7 cellular contexts compared by ENCODE assay signal in the genomic region with DNA sequence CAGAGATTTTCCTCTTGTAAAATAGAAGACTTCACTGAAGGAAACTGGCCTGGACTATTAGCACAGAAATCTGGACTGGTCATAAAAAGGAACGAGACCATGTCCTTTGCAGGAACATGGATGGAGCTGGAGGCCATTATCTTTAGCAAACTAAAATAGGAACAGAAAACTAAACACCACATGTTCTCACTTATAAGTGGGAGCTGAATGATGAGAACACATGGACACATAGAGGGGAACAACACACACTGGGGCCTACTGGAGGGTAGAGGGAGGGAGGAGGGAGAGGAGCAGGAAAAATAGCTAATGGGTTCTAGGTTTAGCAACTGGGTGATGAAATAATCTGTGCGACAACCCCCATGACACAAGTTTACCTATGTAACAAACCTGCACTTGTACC. TPM values are rescaled to one million over a fixed set of nuclear protein-coding genes. Genes with fewer than 3 reads are reported as not detected.
DNase-seq lines count a peak whose midpoint lies in the region; ATAC-seq and TF ChIP-seq lines count a peak whose summit lies in the region.
"Not testable (repeated sequence)": the region's sequence is repeated elsewhere in the genome, so short reads cannot be mapped to it uniquely, and the experiment has no call there.

No MANE protein-coding gene starts in this region.

- H3K36me3 ChIP-seq in GM23248 (ENCODE audit: low read depth); heart left ventricle; smooth muscle cell (ENCODE audit: low read depth): not testable (repeated sequence)

- peaks cover 33% of the 10 kb centered on the region for H3K4me1 Mint-ChIP-seq in T-helper 1 cell treated with Interleukin-12 subunit alpha and Interleukin-12 subunit beta and Interleukin-4 antibody, amounts not matched to agents 30 μg/mL and 1 μg/mL, for 36 hours (ENCODE audit: low read depth)
- H3K4me1 Mint-ChIP-seq in activated T-helper 2 cell treated with anti-CD3 and anti-CD28 coated beads, Interferon-gamma antibody, Interleukin-2, Interleukin-4, amounts not matched to agents 10 μg/mL and 5 μg/mL and 100 μg/mL, durations not matched to agents 14 hours and 24 hours and 36 hours (ENCODE audit: low read depth), result peaks cover 45% of the 10 kb centered on the region
- peaks cover 19% of the 10 kb centered on the region for H3K4me1 Mint-ChIP-seq in chondrocyte (ENCODE audit: low read depth)
- H3K4me1 Mint-ChIP-seq in mesothelial cell of epicardium, result peaks cover 13% of the 10 kb centered on the region

- peak overlapping the region; percentile 75 for H3K9ac ChIP-seq in GM23248
- peak overlapping the region; percentile 68 for H3K9ac ChIP-seq in smooth muscle cell (ENCODE audit: low read depth)

- not testable (repeated sequence) for H3K4me3 ChIP-seq in GM23248, heart left ventricle, smooth muscle cell

- H3K4me2 ChIP-seq in GM23248 (ENCODE audit: unreplicated experiment) (peak overlapping the region; percentile 70), smooth muscle cell (peak overlapping the region; percentile 45)

- H3K79me2 ChIP-seq in GM23248 (ENCODE audit: insufficient read depth), result peaks cover 22% of the 10 kb centered on the region
- not testable (repeated sequence) for H3K79me2 ChIP-seq in smooth muscle cell (ENCODE audit: low read depth)

- H3K9me3 Mint-ChIP-seq in T-helper 1 cell treated with Interleukin-12 subunit alpha and Interleukin-12 subunit beta and Interleukin-4 antibody, amounts not matched to agents 30 μg/mL and 1 μg/mL, for 36 hours; activated T-helper 2 cell treated with anti-CD3 and anti-CD28 coated beads, Interferon-gamma antibody, Interleukin-2, Interleukin-4, amounts not matched to agents 10 μg/mL and 5 μg/mL and 100 μg/mL, durations not matched to agents 14 hours and 24 hours and 36 hours; chondrocyte (ENCODE audit: low read depth); mesothelial cell of epicardium: not testable (repeated sequence)

- peaks cover 17% of the 10 kb centered on the region for H3F3A ChIP-seq in GM23248 (ENCODE audit: insufficient read depth)
- H3F3A ChIP-seq in smooth muscle cell (ENCODE audit: low read depth), result not testable (repeated sequence)

- H3K4me3 Mint-ChIP-seq in T-helper 1 cell treated with Interleukin-12 subunit alpha and Interleukin-12 subunit beta and Interleukin-4 antibody, amounts not matched to agents 30 μg/mL and 1 μg/mL, for 36 hours; chondrocyte (ENCODE audit: unreplicated experiment); mesothelial cell of epicardium: not testable (repeated sequence)
- H3K4me3 Mint-ChIP-seq in activated T-helper 2 cell treated with anti-CD3 and anti-CD28 coated beads, Interferon-gamma antibody, Interleukin-2, Interleukin-4, amounts not matched to agents 10 μg/mL and 5 μg/mL and 100 μg/mL, durations not matched to agents 14 hours and 24 hours and 36 hours (ENCODE audit: low read depth), result peak overlapping the region; percentile 34

- not testable (repeated sequence) for TF ChIP-seq CTCF in chondrocyte (IDR thresholded peaks at IDR 0.05); heart left ventricle (IDR thresholded peaks at IDR 0.05); mesothelial cell of epicardium (IDR thresholded peaks at IDR 0.05; ENCODE audit: unreplicated experiment); smooth muscle cell (IDR thresholded peaks at IDR 0.05; ENCODE audit: borderline replicate concordance, insufficient read depth, poor library complexity, severe bottlenecking)

- DNase-seq in GM23248; activated T-helper 2 cell treated with anti-CD3 and anti-CD28 coated beads, Interferon-gamma antibody, Interleukin-2, Interleukin-4, amounts not matched to agents 10 μg/mL and 5 μg/mL and 100 μg/mL, durations not matched to agents 14 hours and 24 hours and 36 hours (ENCODE audit: low spot score); chondrocyte (ENCODE audit: low spot score); heart left ventricle; mesothelial cell of epicardium (ENCODE audit: low spot score in 2 of 2, unreplicated experiment in 2 of 2); smooth muscle cell (lab: John Stamatoyannopoulos, UW; ENCODE audit: unreplicated experiment): not testable (repeated sequence)

- not testable (repeated sequence) for H3K9me2 ChIP-seq in GM23248 (ENCODE audit: insufficient read depth)

- H3K4me1 ChIP-seq in GM23248 (ENCODE audit: insufficient read depth), result peaks cover 18% of the 10 kb centered on the region
- H3K4me1 ChIP-seq in heart left ventricle, result peaks cover 0 to 27% (median 5%) of the 10 kb centered on the region in 12 donors
- H3K4me1 ChIP-seq in smooth muscle cell (ENCODE audit: low read depth), result not testable (repeated sequence)

- H3K9me3 ChIP-seq in GM23248 (ENCODE audit: low read depth); heart left ventricle; smooth muscle cell (replicated peaks; ENCODE audit: low read depth): not testable (repeated sequence)

- H2AFZ ChIP-seq in GM23248, result peak overlapping the region; percentile 40; the same call in 1 of the 2 replicates
- H2AFZ ChIP-seq in smooth muscle cell (ENCODE audit: low read depth), result not testable (repeated sequence)

- H3K27ac ChIP-seq in GM23248 (peak overlapping the region; percentile 95), heart left ventricle (peak overlapping the region; percentile 38 to 70 (median 64)), smooth muscle cell (ENCODE audit: low read depth) (peak overlapping the region; percentile 91)

- H3K27me3 Mint-ChIP-seq in T-helper 1 cell treated with Interleukin-12 subunit alpha and Interleukin-12 subunit beta and Interleukin-4 antibody, amounts not matched to agents 30 μg/mL and 1 μg/mL, for 36 hours (ENCODE audit: low read depth); activated T-helper 2 cell treated with anti-CD3 and anti-CD28 coated beads, Interferon-gamma antibody, Interleukin-2, Interleukin-4, amounts not matched to agents 10 μg/mL and 5 μg/mL and 100 μg/mL, durations not matched to agents 14 hours and 24 hours and 36 hours (ENCODE audit: low read depth); chondrocyte (ENCODE audit: low read depth); mesothelial cell of epicardium (ENCODE audit: low read depth): not testable (repeated sequence)

- TF ChIP-seq POLR2A in heart left ventricle (IDR thresholded peaks at IDR 0.05), result not testable (repeated sequence)

- H3K27ac Mint-ChIP-seq in T-helper 1 cell treated with Interleukin-12 subunit alpha and Interleukin-12 subunit beta and Interleukin-4 antibody, amounts not matched to agents 30 μg/mL and 1 μg/mL, for 36 hours, result peak overlapping the region; percentile 73
- peak overlapping the region; percentile 77 for H3K27ac Mint-ChIP-seq in activated T-helper 2 cell treated with anti-CD3 and anti-CD28 coated beads, Interferon-gamma antibody, Interleukin-2, Interleukin-4, amounts not matched to agents 10 μg/mL and 5 μg/mL and 100 μg/mL, durations not matched to agents 14 hours and 24 hours and 36 hours
- H3K27ac Mint-ChIP-seq in chondrocyte (ENCODE audit: unreplicated experiment) (peak overlapping the region; percentile 87), mesothelial cell of epicardium (peak overlapping the region; percentile 37)

- H4K20me1 ChIP-seq in GM23248 (ENCODE audit: insufficient read depth); smooth muscle cell (ENCODE audit: low read depth): not testable (repeated sequence)

- intact Hi-C loops in activated T-helper 2 cell treated with anti-CD3 and anti-CD28 coated beads, Interferon-gamma antibody, Interleukin-2, Interleukin-4, amounts not matched to agents 10 μg/mL and 5 μg/mL and 100 μg/mL, durations not matched to agents 14 hours and 24 hours and 36 hours (cut with micrococcal nuclease), result loop anchor here (5.0 kb wide), 1 partner anchor 201 kb away; a partner anchor contains a TSS
- intact Hi-C loops in heart left ventricle (cut with DNase I), result not testable (repeated sequence)

- H3K36me3 Mint-ChIP-seq in T-helper 1 cell treated with Interleukin-12 subunit alpha and Interleukin-12 subunit beta and Interleukin-4 antibody, amounts not matched to agents 30 μg/mL and 1 μg/mL, for 36 hours (ENCODE audit: low read depth), result peaks cover 15% of the 10 kb centered on the region
- peaks cover 53% of the 10 kb centered on the region for H3K36me3 Mint-ChIP-seq in activated T-helper 2 cell treated with anti-CD3 and anti-CD28 coated beads, Interferon-gamma antibody, Interleukin-2, Interleukin-4, amounts not matched to agents 10 μg/mL and 5 μg/mL and 100 μg/mL, durations not matched to agents 14 hours and 24 hours and 36 hours (ENCODE audit: low read depth)
- not testable (repeated sequence) for H3K36me3 Mint-ChIP-seq in chondrocyte (ENCODE audit: low read depth); mesothelial cell of epicardium

- 86 to 91% methylated on average over 2 of the region's 2 CpGs for WGBS in GM23248 (ENCODE audit: low coverage in 1 of 2, low lambda C conversion rate in 2 of 2, missing lambda C conversion rate in 2 of 2), 2 experiments
- 40 to 57% (median 49%) methylated on average over 2 of the region's 2 CpGs for WGBS in heart left ventricle, 4 donors
- 68% methylated on average over 2 of the region's 2 CpGs for WGBS in smooth muscle cell (ENCODE audit: low lambda C conversion rate)

- in situ Hi-C loops in GM23248 (cut with MboI), result not testable (repeated sequence)

- H3K27me3 ChIP-seq in GM23248 (replicated peaks; ENCODE audit: insufficient read depth); heart left ventricle; smooth muscle cell (ENCODE audit: low read depth): not testable (repeated sequence)

- peak; percentile 69 to 77 (median 72) for ATAC-seq in heart left ventricle

RNA-seq across cellular contexts. Expression of a gene that starts 27.5 kb away (rescaled TPM):
- total RNA-seq in GM23248 (2014; rRNA removed; shearing (Covaris generic)), result 68.3 and 68.6 TPM in 2 replicates
- 31.1 and 31.3 TPM in 2 replicates for polyA plus RNA-seq in GM23248 (2016; fragmentation: Nextera tagmentation; extraction: Ambion mirVana)
- total RNA-seq in activated T-helper 2 cell treated with anti-CD3 and anti-CD28 coated beads, Interferon-gamma antibody, Interleukin-2, Interleukin-4, amounts not matched to agents 10 μg/mL and 5 μg/mL and 100 μg/mL, durations not matched to agents 14 hours and 24 hours and 36 hours, result 24.4 and 26.1 TPM in 2 replicates
- 25.4 to 33.1 TPM (median 26.0 TPM) in 3 replicates for total RNA-seq in chondrocyte
- 10 to 100 TPM in 7 of 9 donors, 1 to 10 TPM in 2; 6.9 to 30.5 (median 14.5) TPM for total RNA-seq in heart left ventricle
- polyA plus RNA-seq in heart left ventricle, result 1 to 10 TPM; 1.9 to 9.3 TPM
- total RNA-seq in mesothelial cell of epicardium, result 3.7 to 4.3 TPM (median 3.8 TPM) in 3 replicates
- total RNA-seq in smooth muscle cell, result 28.0 and 31.1 TPM in 2 replicates
- polyA plus RNA-seq in smooth muscle cell, result 4.6 and 7.7 TPM in 2 replicates

Comparison
In these comparisons a context has a peak if more than half of its experiments do, and no peak if none do; other contexts are left out.
1. H3K27ac Mint-ChIP-seq: peak in every context shown above with its lines; median percentile 87 in chondrocyte; 77 in activated T-helper 2 cell treated with anti-CD3 and anti-CD28 coated beads, Interferon-gamma antibody, Interleukin-2, Interleukin-4, amounts not matched to agents 10 μg/mL and 5 μg/mL and 100 μg/mL, durations not matched to agents 14 hours and 24 hours and 36 hours; 73 in T-helper 1 cell treated with Interleukin-12 subunit alpha and Interleukin-12 subunit beta and Interleukin-4 antibody, amounts not matched to agents 30 μg/mL and 1 μg/mL, for 36 hours; 37 in mesothelial cell of epicardium.